9 cellular contexts compared by ENCODE assay signal in genomic region chr7:104960741-104961479, GRCh38. TPM values are rescaled to one million over a fixed set of nuclear protein-coding genes. Genes with fewer than 3 reads are reported as not detected.
DNase-seq lines count a peak whose midpoint lies in the region; ATAC-seq, FAIRE-seq and TF ChIP-seq lines count a peak whose summit lies in the region.
"Had no signal": no experiment of that assay in that cellular context is flagged by ENCODE, and none has a peak within 500 bp of the region (broad histone marks: within the 10 kb centered on the region; RNA-seq: fewer than 3 reads in every experiment).

No MANE protein-coding gene starts in this region.

- H3K9me3 Mint-ChIP-seq in naive B cell = no peaks in the 10 kb centered on the region

- peak; percentile 29 for ATAC-seq in GM18858 (IDR thresholded peaks at IDR 0.05; ENCODE audit: unreplicated experiment)
- ATAC-seq in HG03460 (IDR thresholded peaks at IDR 0.05; ENCODE audit: unreplicated experiment) = peak; percentile 42
- peak; percentile 75 to 87 for ATAC-seq in naive B cell (ENCODE audit: low read depth in 2 of 2)
- no peak for ATAC-seq in HG02884 (IDR thresholded peaks at IDR 0.05; ENCODE audit: unreplicated experiment)

- peak overlapping the region; percentile 30 to 95 (median 76) for H3K27ac Mint-ChIP-seq in naive B cell

- H3K4me2 ChIP-seq in mesendoderm (ENCODE audit: low read length) = no peak overlapping the region

- H3K9ac ChIP-seq in mesendoderm (ENCODE audit: low read length) = no peak overlapping the region

- no peak overlapping the region for H2AK5ac ChIP-seq in mesendoderm (ENCODE audit: low read length)

- no peak overlapping the region for H4K5ac ChIP-seq in mesendoderm (ENCODE audit: low read length)

- H3K4me1 ChIP-seq in mesendoderm (ENCODE audit: control insufficient read depth, low read depth, low read length) = no peaks in the 10 kb centered on the region

- H2BK15ac ChIP-seq in mesendoderm (replicated peaks; ENCODE audit: low read depth) = no peak overlapping the region

- FAIRE-seq in GM12892 (lab: Jason Lieb, UNC) = no peak

- no peak overlapping the region for H2BK5ac ChIP-seq in mesendoderm (ENCODE audit: low read length)

- WGBS in mesendoderm (ENCODE audit: extremely low coverage, insufficient coverage, low lambda C conversion rate) = no CpG with 5 or more reads among the region's 2 CpGs

- H3K79me2 ChIP-seq in mesendoderm (ENCODE audit: control insufficient read depth, insufficient read depth, low read length) = no peaks in the 10 kb centered on the region

- DNase-seq in caudate nucleus (lab: John Stamatoyannopoulos, UW) (peak in 2 of 61 donors; percentile 8 to 13), naive B cell (peak; percentile 40), GM12892 (ENCODE audit: insufficient read length) (no peak), ureter (ENCODE audit: low spot score) (no peak), mesendoderm (no peak)
- DNase-seq: NCI-H510A treated with DMSO at 0.1 percent for 48 hours had no signal

- H4K8ac ChIP-seq in mesendoderm (ENCODE audit: low read depth, low read length) = no peak overlapping the region

- no peak overlapping the region for H3K23ac ChIP-seq in mesendoderm (ENCODE audit: low read length)

- no peaks in the 10 kb centered on the region for H3K79me1 ChIP-seq in mesendoderm (ENCODE audit: low read length)

- no peak for TF ChIP-seq POLR2A in GM12892 (IDR thresholded peaks at IDR 0.05; ENCODE audit: low read depth, low read length)

- no peak overlapping the region for H3K18ac ChIP-seq in mesendoderm (ENCODE audit: low read length)

- no peaks in the 10 kb centered on the region for H3K36me3 ChIP-seq in mesendoderm (ENCODE audit: control insufficient read depth, insufficient read depth, low read length)

- H3K27me3 Mint-ChIP-seq in naive B cell = no peaks in the 10 kb centered on the region

- H3K27ac ChIP-seq in caudate nucleus (ENCODE audit: low read depth, low read length) = peak overlapping the region; percentile 24
- no peak overlapping the region for H3K27ac ChIP-seq in mesendoderm (ENCODE audit: low read depth, low read length)

- H3K4me3 Mint-ChIP-seq in naive B cell = peak overlapping the region in 1 of 8 donors; percentile 25

- H3K27me3 ChIP-seq in mesendoderm (ENCODE audit: insufficient read depth, low read length, poor library complexity) = no peaks in the 10 kb centered on the region

- peaks cover 27 to 58% (median 42%) of the 10 kb centered on the region in 3 donors for H3K4me1 Mint-ChIP-seq in naive B cell

- no peak overlapping the region for H3K4me3 ChIP-seq in mesendoderm (ENCODE audit: low read length)

- no peak overlapping the region for H3K56ac ChIP-seq in mesendoderm (ENCODE audit: low read length)

- peaks cover 11 to 26% of the 10 kb centered on the region in 2 donors for H3K36me3 Mint-ChIP-seq in naive B cell

- H3K4ac ChIP-seq in mesendoderm (ENCODE audit: low read depth, low read length) = no peak overlapping the region

- no peak overlapping the region for H2BK120ac ChIP-seq in mesendoderm (ENCODE audit: low read depth, low read length)

RNA-seq across cellular contexts. Expression of gene KMT2E, which starts 53.1 kb away (rescaled TPM):
- polyA plus RNA-seq in naive B cell (ENCODE audit: low read depth in 6 of 6) = 100 to 1,000 TPM; 165 to 343 (median 213) TPM
- polyA plus RNA-seq in GM12892 (2012; ENCODE audit: missing spikeins) = 41.5 TPM
- 120 TPM for total RNA-seq in ureter
- 21.7 TPM for polyA plus RNA-seq in mesendoderm (2013, experiment 1 of 2)
- polyA plus RNA-seq in mesendoderm (2013, experiment 2 of 2) = 21.7 TPM
